Comparison of ENCODE assay signal across 10 cellular contexts in genomic region chr1:95742591-95743089, GRCh38.
DNase-seq lines count a peak whose midpoint lies in the region; ATAC-seq and TF ChIP-seq lines count a peak whose summit lies in the region.
"Had no signal": no experiment of that assay in that cellular context is flagged by ENCODE, and none has a peak within 500 bp of the region (broad histone marks: within the 10 kb centered on the region; RNA-seq: fewer than 3 reads in every experiment).

No MANE protein-coding gene starts in this region.

- H3K79me2 ChIP-seq in MM.1S (ENCODE audit: low read length), result no peaks in the 10 kb centered on the region

- H3K79me1 ChIP-seq in mesenchymal stem cell (replicated peaks; ENCODE audit: low read length, poor library complexity, severe bottlenecking), result no peaks in the 10 kb centered on the region

- peaks cover 5% of the 10 kb centered on the region for H3K36me3 Mint-ChIP-seq in WTC11
- no peaks in the 10 kb centered on the region for H3K36me3 Mint-ChIP-seq in activated T-cell treated with anti-CD3 and anti-CD28 coated beads, Interleukin-2, amount 50 U/mL, for 72 hours (ENCODE audit: insufficient read depth in 2 of 2)
- no peaks in the 10 kb centered on the region for H3K36me3 Mint-ChIP-seq in type B pancreatic cell

- no peak overlapping the region for H2BK120ac ChIP-seq in mesenchymal stem cell (ENCODE audit: low read depth, low read length)

- no peaks in the 10 kb centered on the region for H3K9me2 ChIP-seq in MM.1S (replicated peaks; ENCODE audit: insufficient read depth, low read length)

- H3K4me2 ChIP-seq in MM.1S (ENCODE audit: low read depth, low read length) (no peak overlapping the region), mesenchymal stem cell (ENCODE audit: low read length, poor library complexity, severe bottlenecking) (no peak overlapping the region)

- peak overlapping the region; percentile 27 for H4K91ac ChIP-seq in mesenchymal stem cell (ENCODE audit: low read length)

- WGBS in mesenchymal stem cell, result 46% methylated on average over 3 of the region's 3 CpGs
- 30 to 34% (median 31%) methylated on average over 3 of the region's 3 CpGs for WGBS in psoas muscle, 3 donors

- H3K27ac Mint-ChIP-seq in WTC11 (no peak overlapping the region), type B pancreatic cell (no peak overlapping the region)
- H3K27ac Mint-ChIP-seq in activated T-cell treated with anti-CD3 and anti-CD28 coated beads, Interleukin-2, amount 50 U/mL, for 72 hours, result no peak overlapping the region
- H3K27ac Mint-ChIP-seq: HFFc6 had no signal

- DNase-seq in ELF-1 (ENCODE audit: low read depth, low spot score) (peak; percentile 93), MM.1S (peak; percentile 36), WTC11 (ENCODE audit: low spot score) (no peak), mesenchymal stem cell (no peak), activated gamma-delta T cell (lab: John Stamatoyannopoulos, UW) (no peak), psoas muscle (no peak), type B pancreatic cell (ENCODE audit: extremely low spot score, unreplicated experiment) (no peak)
- DNase-seq in activated T-cell treated with anti-CD3 and anti-CD28 coated beads, Interleukin-2, amount 50 U/mL, for 72 hours, result no peak
- DNase-seq: HFFc6, pancreas had no signal

- H2BK15ac ChIP-seq in mesenchymal stem cell (ENCODE audit: low read depth, poor library complexity, severe bottlenecking), result no peak overlapping the region

- peaks cover 29% of the 10 kb centered on the region for H3K4me1 Mint-ChIP-seq in WTC11
- no peaks in the 10 kb centered on the region for H3K4me1 Mint-ChIP-seq in activated T-cell treated with anti-CD3 and anti-CD28 coated beads, Interleukin-2, amount 50 U/mL, for 72 hours (ENCODE audit: low read depth)
- H3K4me1 Mint-ChIP-seq in type B pancreatic cell (ENCODE audit: unreplicated experiment), result no peaks in the 10 kb centered on the region

- H3K27ac ChIP-seq in MM.1S (ENCODE audit: low read length) (no peak overlapping the region), mesenchymal stem cell (ENCODE audit: low read length, poor library complexity, severe bottlenecking) (no peak overlapping the region), psoas muscle (no peak overlapping the region)
- H3K27ac ChIP-seq: pancreas had no signal

- H2BK5ac ChIP-seq in mesenchymal stem cell (ENCODE audit: low read depth, low read length, poor library complexity, severe bottlenecking), result no peak overlapping the region

- POLR2A ChIA-PET in WTC11 (lab: Charles Lee), result no interaction called here

- H3F3A ChIP-seq in MM.1S (ENCODE audit: insufficient read depth, low read length), result no peaks in the 10 kb centered on the region

- H3K4me3 ChIP-seq in MM.1S (ENCODE audit: low read length) (no peak overlapping the region), mesenchymal stem cell (ENCODE audit: insufficient read depth in 1 of 2, low read depth in 1 of 2, low read length in 2 of 2) (peak overlapping the region in 1 of 2 experiments; percentile 14), psoas muscle (no peak overlapping the region)
- H3K4me3 ChIP-seq: pancreas had no signal

- intact Hi-C loops in psoas muscle (cut with DNase I), result no loop called here

- H3K9me3 Mint-ChIP-seq in WTC11 (peaks cover 22% of the 10 kb centered on the region), type B pancreatic cell (peaks cover 6% of the 10 kb centered on the region)
- peaks cover 5 to 13% of the 10 kb centered on the region in 2 donors for H3K9me3 Mint-ChIP-seq in activated T-cell treated with anti-CD3 and anti-CD28 coated beads, Interleukin-2, amount 50 U/mL, for 72 hours

- H3K27me3 ChIP-seq in MM.1S (replicated peaks; ENCODE audit: insufficient read depth, low read length) (no peaks in the 10 kb centered on the region), mesenchymal stem cell (ENCODE audit: control insufficient read depth in 1 of 2, insufficient read depth in 1 of 2, low read length in 2 of 2) (no peaks in the 10 kb centered on the region), psoas muscle (ENCODE audit: insufficient read depth in 3 of 3, low read length in 2 of 3) (no peaks in the 10 kb centered on the region)
- H3K27me3 ChIP-seq: pancreas had no signal

- no peaks in the 10 kb centered on the region for H3K4me1 ChIP-seq in MM.1S (ENCODE audit: low read length)
- no peaks in the 10 kb centered on the region for H3K4me1 ChIP-seq in mesenchymal stem cell (ENCODE audit: control insufficient read depth, insufficient read depth, low read depth, low read length)
- H3K4me1 ChIP-seq in psoas muscle, result no peaks in the 10 kb centered on the region
- H3K4me1 ChIP-seq: pancreas had no signal

- H3K36me3 ChIP-seq in MM.1S (replicated peaks; ENCODE audit: insufficient read depth, low read length) (no peaks in the 10 kb centered on the region), mesenchymal stem cell (ENCODE audit: control insufficient read depth in 1 of 2, insufficient read depth in 2 of 2, low read depth in 1 of 2, low read length in 2 of 2) (no peaks in the 10 kb centered on the region), psoas muscle (ENCODE audit: insufficient read depth in 1 of 2, low read depth in 1 of 2) (no peaks in the 10 kb centered on the region)
- H3K36me3 ChIP-seq: pancreas had no signal

- H3K9ac ChIP-seq in MM.1S (ENCODE audit: low read length) (no peak overlapping the region), mesenchymal stem cell (ENCODE audit: low read length) (peak overlapping the region; percentile 75)

- H3K4me3 Mint-ChIP-seq in WTC11 (no peak overlapping the region), type B pancreatic cell (no peak overlapping the region)
- H3K4me3 Mint-ChIP-seq in activated T-cell treated with anti-CD3 and anti-CD28 coated beads, Interleukin-2, amount 50 U/mL, for 72 hours, result no peak overlapping the region
- H3K4me3 Mint-ChIP-seq: HFFc6 had no signal

- CTCF ChIA-PET in WTC11 (lab: Charles Lee), result interaction anchor here (0.6 kb wide), 1 partner anchor 22 kb away, joined by 3 read pairs; no protein-coding TSS in a partner anchor

- ATAC-seq in WTC11 (peak; percentile 89), psoas muscle (no peak)
- no peak for ATAC-seq in activated T-cell treated with anti-CD3 and anti-CD28 coated beads, Interleukin-2, amount 50 U/mL, for 72 hours (replicated peaks in 1 of 2)

- H2AK5ac ChIP-seq in mesenchymal stem cell (ENCODE audit: low read length, severe bottlenecking), result no peak overlapping the region

- H3K18ac ChIP-seq in mesenchymal stem cell (ENCODE audit: low read depth in 1 of 2, low read length in 2 of 2), result no peak overlapping the region

- H3K23ac ChIP-seq in mesenchymal stem cell (ENCODE audit: low read length in 2 of 2), result no peak overlapping the region

- H3K27me3 Mint-ChIP-seq in WTC11 (ENCODE audit: low read depth), result no peaks in the 10 kb centered on the region
- H3K27me3 Mint-ChIP-seq in activated T-cell treated with anti-CD3 and anti-CD28 coated beads, Interleukin-2, amount 50 U/mL, for 72 hours (ENCODE audit: low read depth), result no peaks in the 10 kb centered on the region
- H3K27me3 Mint-ChIP-seq in type B pancreatic cell, result no peaks in the 10 kb centered on the region

- no peak overlapping the region for H3K4ac ChIP-seq in mesenchymal stem cell (ENCODE audit: low read depth in 1 of 2, low read length in 2 of 2)

- TF ChIP-seq CTCF in MM.1S (IDR thresholded peaks at IDR 0.05; ENCODE audit: low read length) (no peak), WTC11 (IDR thresholded peaks at IDR 0.05) (no peak), psoas muscle (IDR thresholded peaks at IDR 0.05) (no peak), type B pancreatic cell (conservative IDR thresholded peaks at IDR 0.05) (no peak)

- no peaks in the 10 kb centered on the region for H4K20me1 ChIP-seq in MM.1S (ENCODE audit: insufficient read depth, low read length)

- no peak overlapping the region for H3K14ac ChIP-seq in mesenchymal stem cell (ENCODE audit: low read length in 2 of 2)

- H2AFZ ChIP-seq in MM.1S (ENCODE audit: low read length) (no peak overlapping the region), mesenchymal stem cell (ENCODE audit: low read depth, low read length) (peak overlapping the region; percentile 39)

- peak overlapping the region; percentile 37 for H4K8ac ChIP-seq in mesenchymal stem cell (ENCODE audit: low read length)

- no peaks in the 10 kb centered on the region for H3K9me3 ChIP-seq in MM.1S (replicated peaks; ENCODE audit: insufficient read depth, low read length)
- no peaks in the 10 kb centered on the region for H3K9me3 ChIP-seq in mesenchymal stem cell (ENCODE audit: control insufficient read depth, low read length)
- H3K9me3 ChIP-seq in psoas muscle, result peaks cover 9% of the 10 kb centered on the region
- H3K9me3 ChIP-seq: pancreas had no signal

- no peak overlapping the region for H2BK12ac ChIP-seq in mesenchymal stem cell (ENCODE audit: low read length in 2 of 2)

TF ChIP-seq in WTC11, 78 proteins besides CTCF, POLR2A, EP300 and RAD21 (continues in another document):
- TF ChIP-seq ZNF263 (CRISPR knock-in tag; IDR thresholded peaks at IDR 0.05; ENCODE audit: low read depth) (no peak), NFATC4 (CRISPR knock-in tag; IDR thresholded peaks at IDR 0.05) (no peak), GABPB1 (CRISPR knock-in tag; IDR thresholded peaks at IDR 0.05) (no peak), PREB (CRISPR knock-in tag; IDR thresholded peaks at IDR 0.05; ENCODE audit: borderline replicate concordance) (no peak), ZNF138 (CRISPR knock-in tag; conservative IDR thresholded peaks at IDR 0.05) (no peak)

Comparison
In these comparisons a context has a peak if more than half of its experiments do, and no peak if none do; other contexts are left out.
1. DNase-seq: peak in ELF-1 (single experiment) and MM.1S (single experiment); none in WTC11 (single experiment), mesenchymal stem cell (single experiment), activated T-cell treated with anti-CD3 and anti-CD28 coated beads, Interleukin-2, amount 50 U/mL, for 72 hours (0 of 2), activated gamma-delta T cell (single experiment), psoas muscle (0 of 2) and type B pancreatic cell (single experiment).